Comparison of ENCODE assay signal across 1 cellular context in genomic region chr5:151223447-151224264, GRCh38.
TF ChIP-seq lines count a peak whose summit lies in the region.

CCDC69 (minus strand) TSS chr5:151224092; CDS start chr5:151223970, 122 bp downstream.

TF ChIP-seq in HepG2, 621 proteins besides CTCF, POLR2A, EP300 and RAD21 (continued from another document and continues in another):
- peak; percentile 54 to 81; a peak in 2 of 4 replicates for TF ChIP-seq HMGXB4 (CRISPR knock-in tag; IDR thresholded peaks at IDR 0.05; ENCODE audit: borderline replicate concordance in 1 of 2, low read depth in 1 of 2)
- peak; percentile 77 for TF ChIP-seq HOXA5 (CRISPR knock-in tag; IDR thresholded peaks at IDR 0.05)
- TF ChIP-seq HCFC1 (IDR thresholded peaks at IDR 0.05; ENCODE audit: low read depth, low read length): no peak
- TF ChIP-seq ZBTB2 (CRISPR knock-in tag; IDR thresholded peaks at IDR 0.05; ENCODE audit: low read depth): no peak
- no peak for TF ChIP-seq ZNF704 (CRISPR knock-in tag; IDR thresholded peaks at IDR 0.05; ENCODE audit: borderline replicate concordance)
- no peak for TF ChIP-seq ZNF616 (CRISPR knock-in tag; IDR thresholded peaks at IDR 0.05; ENCODE audit: low read depth)
- 0 out of 2 replicates have a peak, but pooled peaks have one; percentile 19 for TF ChIP-seq ONECUT2 (CRISPR knock-in tag; IDR thresholded peaks at IDR 0.05)
- no peak for TF ChIP-seq ARNTL (CRISPR knock-in tag; IDR thresholded peaks at IDR 0.05)
- TF ChIP-seq ZNF572 (CRISPR knock-in tag; IDR thresholded peaks at IDR 0.05): no peak
- TF ChIP-seq CBX5 (CRISPR knock-in tag; IDR thresholded peaks at IDR 0.05; ENCODE audit: borderline replicate concordance): no peak; the same call in 1 of the 2 replicates
- TF ChIP-seq RAD51 (IDR thresholded peaks at IDR 0.05; ENCODE audit: borderline replicate concordance): no peak
- TF ChIP-seq ZNF558 (CRISPR knock-in tag; IDR thresholded peaks at IDR 0.05; ENCODE audit: borderline replicate concordance): 0 out of 2 replicates have a peak, but pooled peaks have one; percentile 82
- peak; percentile 56; the same call in 1 of the 2 replicates for TF ChIP-seq PHF21A (CRISPR knock-in tag; IDR thresholded peaks at IDR 0.05)
- TF ChIP-seq ZNF556 (CRISPR knock-in tag; IDR thresholded peaks at IDR 0.05; ENCODE audit: borderline replicate concordance): 0 out of 2 replicates have a peak, but pooled peaks have one; percentile 57
- TF ChIP-seq SALL1 (CRISPR knock-in tag; IDR thresholded peaks at IDR 0.05): peak; percentile 52
- no peak for TF ChIP-seq TERF1 (CRISPR knock-in tag; IDR thresholded peaks at IDR 0.05)
- peak; percentile 40; the same call in 1 of the 2 replicates for TF ChIP-seq ERF (CRISPR knock-in tag; IDR thresholded peaks at IDR 0.05)
- peak; percentile 70; the same call in 1 of the 2 replicates for TF ChIP-seq BCL3 (CRISPR knock-in tag; IDR thresholded peaks at IDR 0.05)
- peak; percentile 52 for TF ChIP-seq RBM39 (IDR thresholded peaks at IDR 0.05; ENCODE audit: low read depth, low read length, poor library complexity, severe bottlenecking)
- peak; percentile 23; the same call in 1 of the 2 replicates for TF ChIP-seq DZIP1 (CRISPR knock-in tag; IDR thresholded peaks at IDR 0.05)
- TF ChIP-seq DBP (CRISPR knock-in tag; IDR thresholded peaks at IDR 0.05; ENCODE audit: not compliant biosample characterization): no peak
- TF ChIP-seq XRCC5 (optimal IDR thresholded peaks at IDR 0.05; ENCODE audit: low read length): peak; percentile 77
- TF ChIP-seq MIER2 (CRISPR knock-in tag; IDR thresholded peaks at IDR 0.05): no peak
- TF ChIP-seq ZNF777 (CRISPR knock-in tag; IDR thresholded peaks at IDR 0.05): peak; percentile 28; the same call in 1 of the 2 replicates
- 0 out of 2 replicates have a peak, but pooled peaks have one; percentile 45 for TF ChIP-seq ZSCAN29 (CRISPR knock-in tag; conservative IDR thresholded peaks at IDR 0.05)
- TF ChIP-seq ZHX2 (IDR thresholded peaks at IDR 0.05; ENCODE audit: low read depth): no peak
- peak; percentile 62; the same call in 1 of the 2 replicates for TF ChIP-seq ZHX2 (CRISPR knock-in tag; IDR thresholded peaks at IDR 0.05; ENCODE audit: borderline replicate concordance)
- TF ChIP-seq ASH2L (IDR thresholded peaks at IDR 0.05; ENCODE audit: insufficient read length, low read depth, low read length): peak; percentile 57
- TF ChIP-seq GATA4 (IDR thresholded peaks at IDR 0.05; ENCODE audit: borderline replicate concordance, low read depth): 0 out of 2 replicates have a peak, but pooled peaks have one; percentile 10
- TF ChIP-seq UBTF (CRISPR knock-in tag; IDR thresholded peaks at IDR 0.05): peak; percentile 82
- TF ChIP-seq ZNF546 (CRISPR knock-in tag; conservative IDR thresholded peaks at IDR 0.05): no peak
- TF ChIP-seq HNF4A (CRISPR knock-in tag; IDR thresholded peaks at IDR 0.05): 0 out of 2 replicates have a peak, but pooled peaks have one; percentile 34
- TF ChIP-seq RBFOX2 (IDR thresholded peaks at IDR 0.05; ENCODE audit: low read depth, low read length): peak; percentile 75
- TF ChIP-seq POLR2AphosphoS5 (IDR thresholded peaks at IDR 0.05; ENCODE audit: low read depth, low read length): peak; percentile 57; the same call in 1 of the 2 replicates
- 0 out of 2 replicates have a peak, but pooled peaks have one; percentile 54 for TF ChIP-seq KDM2A (CRISPR knock-in tag; IDR thresholded peaks at IDR 0.05; ENCODE audit: borderline replicate concordance, low read depth)
- TF ChIP-seq TAF1 (CRISPR knock-in tag; IDR thresholded peaks at IDR 0.05): peak; percentile 65; the same call in 1 of the 2 replicates
- TF ChIP-seq ZBTB46 (CRISPR knock-in tag; IDR thresholded peaks at IDR 0.05; ENCODE audit: borderline replicate concordance): peak; percentile 24; the same call in 1 of the 2 replicates
